Comparison of ENCODE assay signal across 1 cellular context in the genomic region with DNA sequence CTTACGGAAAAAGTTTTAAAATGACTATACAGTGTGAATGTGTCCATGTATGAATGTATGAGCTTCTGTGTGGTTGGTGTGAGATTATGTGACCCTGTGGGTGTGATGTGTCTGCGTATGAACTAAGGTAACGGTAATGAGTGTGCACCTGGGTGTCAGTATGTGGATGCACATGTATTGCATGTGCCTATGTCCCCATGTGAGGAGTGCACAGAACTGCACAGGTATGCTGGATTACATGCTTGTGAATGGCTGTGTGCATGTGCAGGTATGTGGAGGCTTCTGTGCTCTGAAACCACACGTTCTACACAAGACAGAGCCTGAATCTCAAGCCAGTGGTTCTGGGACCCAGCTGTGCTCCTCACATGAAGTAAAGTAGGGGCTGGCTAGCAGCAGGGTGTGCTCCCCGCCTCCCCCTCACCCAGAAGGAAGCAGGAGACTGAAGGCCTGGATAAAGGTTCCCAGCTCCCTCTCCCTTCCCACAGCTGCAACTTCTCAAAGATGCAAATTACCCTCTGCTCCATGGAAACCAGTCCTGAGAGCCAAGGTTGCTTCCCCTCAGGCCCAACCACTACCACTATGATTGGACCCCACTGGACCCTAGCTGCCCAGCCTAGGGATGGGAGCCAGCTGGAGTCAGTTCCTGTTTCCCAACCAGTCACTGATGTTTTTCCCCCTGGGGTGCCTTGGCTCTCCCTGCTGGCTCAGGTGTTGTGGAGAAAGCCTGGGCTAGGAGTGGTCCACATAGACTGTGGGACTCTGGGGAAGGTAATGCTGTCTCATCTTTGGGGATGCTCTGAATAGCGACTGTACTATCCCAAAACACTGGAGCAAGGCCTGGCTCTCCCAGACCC.
A peak's percentile ranks its signal among the peaks of the same experiment; 100 is the strongest.
TF ChIP-seq lines count a peak whose summit lies in the region.

No MANE protein-coding gene starts in this region.

TF ChIP-seq in K562, 482 proteins besides CTCF, POLR2A, EP300 and RAD21:
- TF ChIP-seq SUPT5H (IDR thresholded peaks at IDR 0.05) (peak; percentile 37; the same call in 1 of the 2 replicates), NCOA4 (IDR thresholded peaks at IDR 0.05; ENCODE audit: partially characterized antibody) (no peak), ZEB2 (IDR thresholded peaks at IDR 0.05) (no peak)
